Comparison of ENCODE assay signal across 8 cellular contexts in the genomic region with DNA sequence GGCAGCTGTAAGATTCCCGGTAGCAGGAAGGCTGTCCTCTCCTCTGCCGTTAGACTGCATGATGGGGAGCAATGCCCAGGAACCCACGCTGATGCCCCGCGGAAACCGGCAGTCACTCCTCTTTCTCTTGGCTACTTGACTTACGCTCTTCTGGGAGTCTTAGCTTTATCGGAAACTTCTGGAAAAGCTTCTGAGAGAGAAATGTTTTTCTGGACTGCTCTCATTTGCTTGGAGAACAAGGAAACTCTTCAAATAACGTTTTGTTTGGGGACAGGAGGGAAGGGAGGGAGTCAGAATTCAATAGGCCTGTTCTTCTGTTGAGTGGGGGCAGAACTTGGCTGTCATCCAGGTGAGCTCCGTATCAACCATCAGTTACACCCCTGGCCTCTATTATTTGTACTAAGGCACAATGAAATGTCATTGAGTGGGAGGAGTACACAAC.
DNase-seq lines count a peak whose midpoint lies in the region; ATAC-seq and TF ChIP-seq lines count a peak whose summit lies in the region.

No MANE protein-coding gene starts in this region.

- peak overlapping the region in 1 of 2 donors; percentile 72 for H3K9ac ChIP-seq in liver (ENCODE audit: low read depth in 1 of 2, low read length in 2 of 2)

- POLR2A ChIA-PET in HEK293T (lab: Yijun Ruan, JAX) = no interaction called here

- TF ChIP-seq CTCF in body of pancreas (IDR thresholded peaks at IDR 0.05) (no peak), liver (IDR thresholded peaks at IDR 0.05; ENCODE audit: low read depth, low read length, missing input control) (no peak)

- no peak for TF ChIP-seq POLR2A in body of pancreas (IDR thresholded peaks at IDR 0.05)

- H3K9me3 ChIP-seq in body of pancreas (no peaks in the 10 kb centered on the region), liver (ENCODE audit: control insufficient read depth in 4 of 4, low read length in 3 of 4) (no peaks in the 10 kb centered on the region), MG63 (no peaks in the 10 kb centered on the region)

- H3K27me3 ChIP-seq in body of pancreas = no peaks in the 10 kb centered on the region
- H3K27me3 ChIP-seq in liver (ENCODE audit: control insufficient read depth in 4 of 4, insufficient read depth in 4 of 4, low read length in 3 of 4) = no peaks in the 10 kb centered on the region
- H3K27me3 ChIP-seq in MG63 = no peaks in the 10 kb centered on the region

- CTCF ChIA-PET in HEK293T (lab: Yijun Ruan, JAX) = interaction anchor here (0.6 kb wide), 1 partner anchor 602 kb away, joined by 3 read pairs; no protein-coding TSS in a partner anchor

- no peak overlapping the region for H3K4me3 ChIP-seq in body of pancreas
- peak overlapping the region in 2 of 3 donors; percentile 2 to 53 for H3K4me3 ChIP-seq in liver (ENCODE audit: low read depth in 1 of 3, low read length in 3 of 3)
- no peak overlapping the region for H3K4me3 ChIP-seq in MG63

- peaks cover 66% of the 10 kb centered on the region for H3K4me1 ChIP-seq in body of pancreas
- no peaks in the 10 kb centered on the region for H3K4me1 ChIP-seq in liver (ENCODE audit: control insufficient read depth in 4 of 4, insufficient read depth in 4 of 4, low read length in 3 of 4)

- TF ChIP-seq RAD21 in liver (IDR thresholded peaks at IDR 0.05) = no peak

- DNase-seq in DMS53 treated with DMSO at 0.1 percent for 48 hours (lab: John Stamatoyannopoulos, UW; ENCODE audit: unreplicated experiment) (peak; percentile 57), NCI-H2171 treated with DMSO at 0.1 percent for 48 hours (lab: John Stamatoyannopoulos, UW) (peak; percentile 65), body of pancreas (peak; percentile 53 to 66 (median 62)), superior temporal gyrus (ENCODE audit: extremely low spot score) (peak; percentile 96), MG63 (no peak), HEK293T (ENCODE audit: extremely low spot score) (no peak)

- ATAC-seq in body of pancreas (peak; percentile 9), GM21619 (IDR thresholded peaks at IDR 0.05; ENCODE audit: unreplicated experiment) (no peak)

- WGBS in body of pancreas, 2 donors = 0 to 8% methylated on average over 10 of the region's 10 CpGs
- 47% methylated on average over 10 of the region's 10 CpGs for WGBS in liver

- intact Hi-C loops in body of pancreas (cut with DNase I) = no loop called here

- H3K27ac ChIP-seq in body of pancreas (peak overlapping the region; percentile 72 to 91 (median 82)), liver (ENCODE audit: low read depth in 1 of 2, low read length in 2 of 2) (no peak overlapping the region)

- H3K36me3 ChIP-seq in body of pancreas (replicated peaks in 1 of 2; ENCODE audit: insufficient read depth in 1 of 2, low read depth in 2 of 2) (no peaks in the 10 kb centered on the region), liver (ENCODE audit: control insufficient read depth in 4 of 4, insufficient read depth in 3 of 4, low read depth in 1 of 4, low read length in 3 of 4) (no peaks in the 10 kb centered on the region), MG63 (no peaks in the 10 kb centered on the region)

TF ChIP-seq in liver, 16 proteins besides CTCF, POLR2A, EP300 and RAD21 (continues in another document):
- TF ChIP-seq YY1 (IDR thresholded peaks at IDR 0.05) = no peak
- no peak for TF ChIP-seq TAF1 (conservative IDR thresholded peaks at IDR 0.05)
- TF ChIP-seq EGR1 (IDR thresholded peaks at IDR 0.05; ENCODE audit: low read depth in 2 of 2) = no peak
- no peak for TF ChIP-seq SP1 (IDR thresholded peaks at IDR 0.05)
- TF ChIP-seq FOXA2 (IDR thresholded peaks at IDR 0.05) = no peak
- TF ChIP-seq FOXA1 (IDR thresholded peaks at IDR 0.05) = no peak
- TF ChIP-seq HNF4G (IDR thresholded peaks at IDR 0.05) = no peak
- TF ChIP-seq RXRA (IDR thresholded peaks at IDR 0.05) = no peak
- no peak for TF ChIP-seq GABPA (IDR thresholded peaks at IDR 0.05 in 1 of 2, conservative IDR thresholded peaks at IDR 0.05 in 1 of 2)
- TF ChIP-seq JUND (IDR thresholded peaks at IDR 0.05) = no peak
- no peak for TF ChIP-seq NR2F2 (IDR thresholded peaks at IDR 0.05)
- TF ChIP-seq, protein P1, sequence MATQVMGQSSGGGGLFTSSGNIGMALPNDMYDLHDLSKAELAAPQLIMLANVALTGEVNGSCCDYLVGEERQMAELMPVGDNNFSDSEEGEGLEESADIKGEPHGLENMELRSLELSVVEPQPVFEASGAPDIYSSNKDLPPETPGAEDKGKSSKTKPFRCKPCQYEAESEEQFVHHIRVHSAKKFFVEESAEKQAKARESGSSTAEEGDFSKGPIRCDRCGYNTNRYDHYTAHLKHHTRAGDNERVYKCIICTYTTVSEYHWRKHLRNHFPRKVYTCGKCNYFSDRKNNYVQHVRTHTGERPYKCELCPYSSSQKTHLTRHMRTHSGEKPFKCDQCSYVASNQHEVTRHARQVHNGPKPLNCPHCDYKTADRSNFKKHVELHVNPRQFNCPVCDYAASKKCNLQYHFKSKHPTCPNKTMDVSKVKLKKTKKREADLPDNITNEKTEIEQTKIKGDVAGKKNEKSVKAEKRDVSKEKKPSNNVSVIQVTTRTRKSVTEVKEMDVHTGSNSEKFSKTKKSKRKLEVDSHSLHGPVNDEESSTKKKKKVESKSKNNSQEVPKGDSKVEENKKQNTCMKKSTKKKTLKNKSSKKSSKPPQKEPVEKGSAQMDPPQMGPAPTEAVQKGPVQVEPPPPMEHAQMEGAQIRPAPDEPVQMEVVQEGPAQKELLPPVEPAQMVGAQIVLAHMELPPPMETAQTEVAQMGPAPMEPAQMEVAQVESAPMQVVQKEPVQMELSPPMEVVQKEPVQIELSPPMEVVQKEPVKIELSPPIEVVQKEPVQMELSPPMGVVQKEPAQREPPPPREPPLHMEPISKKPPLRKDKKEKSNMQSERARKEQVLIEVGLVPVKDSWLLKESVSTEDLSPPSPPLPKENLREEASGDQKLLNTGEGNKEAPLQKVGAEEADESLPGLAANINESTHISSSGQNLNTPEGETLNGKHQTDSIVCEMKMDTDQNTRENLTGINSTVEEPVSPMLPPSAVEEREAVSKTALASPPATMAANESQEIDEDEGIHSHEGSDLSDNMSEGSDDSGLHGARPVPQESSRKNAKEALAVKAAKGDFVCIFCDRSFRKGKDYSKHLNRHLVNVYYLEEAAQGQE (IDR thresholded peaks at IDR 0.05) = no peak
- TF ChIP-seq, protein P2, sequence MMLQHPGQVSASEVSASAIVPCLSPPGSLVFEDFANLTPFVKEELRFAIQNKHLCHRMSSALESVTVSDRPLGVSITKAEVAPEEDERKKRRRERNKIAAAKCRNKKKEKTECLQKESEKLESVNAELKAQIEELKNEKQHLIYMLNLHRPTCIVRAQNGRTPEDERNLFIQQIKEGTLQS (IDR thresholded peaks at IDR 0.05) = no peak
- no peak for TF ChIP-seq HNF4A (conservative IDR thresholded peaks at IDR 0.05)
- TF ChIP-seq MAX (IDR thresholded peaks at IDR 0.05) = no peak

TF ChIP-seq in HEK293T, 16 proteins besides CTCF, POLR2A, EP300 and RAD21:
- TF ChIP-seq FOXK2 (IDR thresholded peaks at IDR 0.05) (no peak), SUZ12 (IDR thresholded peaks at IDR 0.05) (no peak), HDGF (IDR thresholded peaks at IDR 0.05; ENCODE audit: borderline replicate concordance) (no peak), ZNF384 (IDR thresholded peaks at IDR 0.05) (no peak), CTBP1 (IDR thresholded peaks at IDR 0.05; ENCODE audit: borderline replicate concordance) (no peak), LEF1 (IDR thresholded peaks at IDR 0.05; ENCODE audit: borderline replicate concordance) (no peak), SP1 (IDR thresholded peaks at IDR 0.05) (no peak), FOXM1 (IDR thresholded peaks at IDR 0.05; ENCODE audit: borderline replicate concordance) (no peak), L3MBTL2 (conservative IDR thresholded peaks at IDR 0.05) (no peak), FOXA1 (IDR thresholded peaks at IDR 0.05) (no peak), BHLHE40 (IDR thresholded peaks at IDR 0.05; ENCODE audit: borderline replicate concordance) (no peak), TARDBP (IDR thresholded peaks at IDR 0.05) (no peak), ARNT (IDR thresholded peaks at IDR 0.05) (no peak), ELF4 (IDR thresholded peaks at IDR 0.05) (no peak), NFRKB (IDR thresholded peaks at IDR 0.05) (no peak)
- TF ChIP-seq, protein P3, sequence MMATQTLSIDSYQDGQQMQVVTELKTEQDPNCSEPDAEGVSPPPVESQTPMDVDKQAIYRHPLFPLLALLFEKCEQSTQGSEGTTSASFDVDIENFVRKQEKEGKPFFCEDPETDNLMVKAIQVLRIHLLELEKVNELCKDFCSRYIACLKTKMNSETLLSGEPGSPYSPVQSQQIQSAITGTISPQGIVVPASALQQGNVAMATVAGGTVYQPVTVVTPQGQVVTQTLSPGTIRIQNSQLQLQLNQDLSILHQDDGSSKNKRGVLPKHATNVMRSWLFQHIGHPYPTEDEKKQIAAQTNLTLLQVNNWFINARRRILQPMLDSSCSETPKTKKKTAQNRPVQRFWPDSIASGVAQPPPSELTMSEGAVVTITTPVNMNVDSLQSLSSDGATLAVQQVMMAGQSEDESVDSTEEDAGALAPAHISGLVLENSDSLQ (IDR thresholded peaks at IDR 0.05) = no peak

Comparison
In these comparisons a context has a peak if more than half of its experiments do, and no peak if none do; other contexts are left out.
1. DNase-seq: peak in DMS53 treated with DMSO at 0.1 percent for 48 hours (single experiment), NCI-H2171 treated with DMSO at 0.1 percent for 48 hours (single experiment), body of pancreas (4 of 4) and superior temporal gyrus (single experiment); none in MG63 (single experiment) and HEK293T (single experiment).
2. H3K27ac ChIP-seq: peak in body of pancreas (4 of 4); none in liver (0 of 2).
3. H3K4me3 ChIP-seq: peak in liver (2 of 3); none in body of pancreas (0 of 2) and MG63 (single experiment).